ENCODE assay signal across 8 cellular contexts in genomic region chr19:18401580-18402112, GRCh38. TPM values are rescaled to one million over a fixed set of nuclear protein-coding genes. Genes with fewer than 3 reads are reported as not detected.
DNase-seq lines count a peak whose midpoint lies in the region; ATAC-seq lines count a peak whose summit lies in the region.

No MANE protein-coding gene starts in this region.

- no peak for ATAC-seq in GM18520 (IDR thresholded peaks at IDR 0.05; ENCODE audit: unreplicated experiment)
- ATAC-seq in GM18907 (IDR thresholded peaks at IDR 0.05; ENCODE audit: unreplicated experiment), result no peak

- no peaks in the 10 kb centered on the region for H3K79me1 ChIP-seq in mesendoderm (ENCODE audit: low read length)

- H2BK5ac ChIP-seq in mesendoderm (ENCODE audit: low read length), result no peak overlapping the region

- no CpG with 5 or more reads among the region's 7 CpGs for WGBS in mesendoderm (ENCODE audit: extremely low coverage, insufficient coverage, low lambda C conversion rate)

- no peak overlapping the region for H3K56ac ChIP-seq in mesendoderm (ENCODE audit: low read length)

- H2AK5ac ChIP-seq in mesendoderm (ENCODE audit: low read length), result no peak overlapping the region

- no peak overlapping the region for H4K5ac ChIP-seq in mesendoderm (ENCODE audit: low read length)

- no peak overlapping the region for H4K8ac ChIP-seq in mesendoderm (ENCODE audit: low read depth, low read length)

- H3K36me3 ChIP-seq in mesendoderm (ENCODE audit: control insufficient read depth, insufficient read depth, low read length), result no peaks in the 10 kb centered on the region

- H2BK15ac ChIP-seq in mesendoderm (replicated peaks; ENCODE audit: low read depth), result no peak overlapping the region

- no peak overlapping the region for H2BK120ac ChIP-seq in mesendoderm (ENCODE audit: low read depth, low read length)

- no peak overlapping the region for H3K4ac ChIP-seq in mesendoderm (ENCODE audit: low read depth, low read length)

- H3K4me3 ChIP-seq in mesendoderm (ENCODE audit: low read length), result no peak overlapping the region

- H3K4me2 ChIP-seq in mesendoderm (ENCODE audit: low read length), result no peak overlapping the region

- no peak overlapping the region for H3K27ac ChIP-seq in mesendoderm (ENCODE audit: low read depth, low read length)

- H3K9ac ChIP-seq in mesendoderm (ENCODE audit: low read length), result no peak overlapping the region

- H3K79me2 ChIP-seq in mesendoderm (ENCODE audit: control insufficient read depth, insufficient read depth, low read length), result no peaks in the 10 kb centered on the region

- H3K4me1 ChIP-seq in mesendoderm (ENCODE audit: control insufficient read depth, low read depth, low read length), result no peaks in the 10 kb centered on the region

- H3K18ac ChIP-seq in mesendoderm (ENCODE audit: low read length), result no peak overlapping the region

- DNase-seq in NCI-H82 (lab: John Stamatoyannopoulos, UW) (peak; percentile 73), NCI-H82 treated with DMSO at 0.1 percent for 48 hours (lab: John Stamatoyannopoulos, UW; ENCODE audit: unreplicated experiment) (no peak), NOMO-1 (lab: John Stamatoyannopoulos, UW; ENCODE audit: unreplicated experiment in 2 of 2) (peak; percentile 97 to 99), cerebellar cortex (ENCODE audit: low spot score) (peak; percentile 68), mesendoderm (peak; percentile 81), NCI-H1105 treated with DMSO at 0.1 percent for 48 hours (lab: John Stamatoyannopoulos, UW) (no peak)

- H3K27me3 ChIP-seq in mesendoderm (ENCODE audit: insufficient read depth, low read length, poor library complexity), result no peaks in the 10 kb centered on the region

- no peak overlapping the region for H3K23ac ChIP-seq in mesendoderm (ENCODE audit: low read length)

RNA-seq across cellular contexts. Expression of gene LRRC25, which starts 4.2 kb away (rescaled TPM):
- not detected for polyA plus RNA-seq in mesendoderm (2013, experiment 1 of 2)
- 0.03 TPM for polyA plus RNA-seq in mesendoderm (2013, experiment 2 of 2)

RNA-seq across cellular contexts. Expression of gene GDF15, which starts 15.7 kb away (rescaled TPM):
- polyA plus RNA-seq in mesendoderm (2013, experiment 1 of 2), result 2.1 TPM
- 1.8 TPM for polyA plus RNA-seq in mesendoderm (2013, experiment 2 of 2)

RNA-seq across cellular contexts. Expression of gene SSBP4, which starts 17.6 kb away (rescaled TPM):
- 35.0 TPM for polyA plus RNA-seq in mesendoderm (2013, experiment 1 of 2)
- 35.5 TPM for polyA plus RNA-seq in mesendoderm (2013, experiment 2 of 2)

RNA-seq across cellular contexts. Expression of gene ISYNA1, which starts 36.3 kb away (rescaled TPM):
- 76.6 TPM for polyA plus RNA-seq in mesendoderm (2013, experiment 1 of 2)
- 79.2 TPM for polyA plus RNA-seq in mesendoderm (2013, experiment 2 of 2)

Comparison
In these comparisons a context has a peak if more than half of its experiments do, and no peak if none do; other contexts are left out.
1. DNase-seq: peak in NCI-H82 (single experiment), NOMO-1 (2 of 2), cerebellar cortex (single experiment) and mesendoderm (single experiment); none in NCI-H82 treated with DMSO at 0.1 percent for 48 hours (single experiment) and NCI-H1105 treated with DMSO at 0.1 percent for 48 hours (single experiment).